ENCODE assay signal across 22 cellular contexts in the genomic region with DNA sequence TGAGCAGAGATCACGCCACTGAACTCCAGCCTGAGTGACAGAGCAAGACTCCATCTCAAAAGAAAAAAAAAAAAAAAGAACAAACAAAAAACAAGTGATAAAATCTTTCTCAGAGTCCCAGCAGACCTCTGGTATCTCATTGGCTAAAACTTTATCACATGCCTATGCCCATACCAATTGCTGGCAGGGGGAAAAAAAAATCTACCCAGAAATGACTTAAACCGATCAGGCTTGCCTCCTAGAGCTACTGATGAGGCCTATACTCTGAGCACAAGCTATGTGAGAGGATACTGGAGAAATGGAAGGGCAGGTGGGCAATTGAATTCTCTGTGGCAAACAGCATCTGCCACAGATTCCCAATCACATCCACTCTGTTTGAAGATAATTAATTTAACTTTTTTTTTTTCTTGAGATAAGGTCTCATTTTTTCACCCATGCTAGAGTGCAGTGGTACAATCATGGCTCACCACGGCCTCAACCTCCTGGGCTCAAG.
"Had no signal": no experiment of that assay in that cellular context is flagged by ENCODE, and none has a peak within 500 bp of the region (broad histone marks: within the 10 kb centered on the region; RNA-seq: fewer than 3 reads in every experiment).

No MANE protein-coding gene starts in this region.

- H3K4me1 Mint-ChIP-seq: activated CD4-positive, alpha-beta memory T cell treated with anti-CD3 and anti-CD28 coated beads, Interleukin-2, amount 10 ng/mL, durations not matched to agents 7 days and 5 days; activated CD4-positive, alpha-beta T cell treated with anti-CD3 and anti-CD28 coated beads for 36 hours; activated T-helper 17 cell treated with anti-CD3 and anti-CD28 coated beads, Interleukin-2, amount 50 U/mL, for 72 hours; central memory CD8-positive, alpha-beta T cell; T-cell had no signal

- DNase-seq: activated CD4-positive, alpha-beta memory T cell treated with anti-CD3 and anti-CD28 coated beads, Interleukin-2, amount 10 ng/mL, durations not matched to agents 7 days and 5 days; activated CD4-positive, alpha-beta T cell treated with anti-CD3 and anti-CD28 coated beads for 36 hours; activated CD4-positive, alpha-beta T cell treated with anti-CD3 and anti-CD28 coated beads, Interleukin-2, amount 50 U/mL, for 1 hour; activated CD4-positive, CD25-positive, alpha-beta regulatory T cell; activated gamma-delta T cell; activated naive CD4-positive, alpha-beta T cell treated with anti-CD3 and anti-CD28 coated beads for 36 hours; activated T-cell treated with anti-CD3 and anti-CD28 coated beads for 4 hours; activated T-cell treated with anti-CD3 and anti-CD28 coated beads, Interleukin-2, amount 50 U/mL, for 48 hours; amygdala; NCI-H1105 treated with DMSO at 0.1 percent for 48 hours; NCI-H1436 treated with DMSO at 0.1 percent for 48 hours; NCI-H1930; NCI-H510A treated with DMSO at 0.1 percent for 48 hours; PC-3; SHP77; T-cell; T1000 had no signal

- H3K27ac ChIP-seq: SJSA1 had no signal

- H3K27me3 Mint-ChIP-seq: activated CD4-positive, alpha-beta memory T cell treated with anti-CD3 and anti-CD28 coated beads, Interleukin-2, amount 10 ng/mL, durations not matched to agents 7 days and 5 days; activated CD4-positive, alpha-beta T cell treated with anti-CD3 and anti-CD28 coated beads for 36 hours; activated naive CD8-positive, alpha-beta T cell; activated T-helper 17 cell treated with anti-CD3 and anti-CD28 coated beads, Interleukin-2, amount 50 U/mL, for 72 hours; brain; central memory CD8-positive, alpha-beta T cell; T-cell had no signal

- H3K9me3 Mint-ChIP-seq: activated CD4-positive, alpha-beta memory T cell treated with anti-CD3 and anti-CD28 coated beads, Interleukin-2, amount 10 ng/mL, durations not matched to agents 7 days and 5 days; activated naive CD4-positive, alpha-beta T cell treated with anti-CD3 and anti-CD28 coated beads for 36 hours; activated T-helper 17 cell treated with anti-CD3 and anti-CD28 coated beads, Interleukin-2, amount 50 U/mL, for 72 hours; central memory CD8-positive, alpha-beta T cell; T-cell had no signal

- H3K27me3 ChIP-seq: SJSA1 had no signal

- ATAC-seq: activated CD4-positive, alpha-beta T cell treated with anti-CD3 and anti-CD28 coated beads for 36 hours; activated T-helper 17 cell treated with anti-CD3 and anti-CD28 coated beads, Interleukin-2, amount 50 U/mL, for 72 hours; PC-3; T-cell had no signal

- H3K9me3 ChIP-seq: SJSA1 had no signal

- H3K36me3 ChIP-seq: SJSA1 had no signal

- H3K4me3 ChIP-seq: SJSA1 had no signal

- H3K36me3 Mint-ChIP-seq: activated naive CD8-positive, alpha-beta T cell; T-cell had no signal

- H3K4me1 ChIP-seq: SJSA1 had no signal

- H3K27ac Mint-ChIP-seq: activated CD4-positive, alpha-beta memory T cell treated with anti-CD3 and anti-CD28 coated beads, Interleukin-2, amount 10 ng/mL, durations not matched to agents 7 days and 5 days; activated CD4-positive, alpha-beta T cell treated with anti-CD3 and anti-CD28 coated beads for 36 hours; activated naive CD4-positive, alpha-beta T cell treated with anti-CD3 and anti-CD28 coated beads for 36 hours; activated naive CD8-positive, alpha-beta T cell; activated T-helper 17 cell treated with anti-CD3 and anti-CD28 coated beads, Interleukin-2, amount 50 U/mL, for 72 hours; T-cell had no signal

- H3K4me3 Mint-ChIP-seq: activated CD4-positive, alpha-beta memory T cell treated with anti-CD3 and anti-CD28 coated beads, Interleukin-2, amount 10 ng/mL, durations not matched to agents 7 days and 5 days; activated CD4-positive, alpha-beta T cell treated with anti-CD3 and anti-CD28 coated beads for 36 hours; activated naive CD4-positive, alpha-beta T cell treated with anti-CD3 and anti-CD28 coated beads for 36 hours; activated naive CD8-positive, alpha-beta T cell; activated T-helper 17 cell treated with anti-CD3 and anti-CD28 coated beads, Interleukin-2, amount 50 U/mL, for 72 hours; brain; central memory CD8-positive, alpha-beta T cell; T-cell had no signal
